ENCODE assay signal across 14 cellular contexts in genomic region chr1:26961826-26962225, GRCh38.
DNase-seq lines count a peak whose midpoint lies in the region; ATAC-seq and TF ChIP-seq lines count a peak whose summit lies in the region.
"Had no signal": no experiment of that assay in that cellular context is flagged by ENCODE, and none has a peak within 500 bp of the region (broad histone marks: within the 10 kb centered on the region; RNA-seq: fewer than 3 reads in every experiment).

No MANE protein-coding gene starts in this region.

- H3K36me3 ChIP-seq in ACC112 (ENCODE audit: insufficient read depth, low read length) = no peaks in the 10 kb centered on the region
- H3K36me3 ChIP-seq: gastroesophageal sphincter had no signal

- H3K79me2 ChIP-seq in ACC112 (ENCODE audit: control insufficient read depth, insufficient read depth, low read length, unreplicated experiment) = no peaks in the 10 kb centered on the region

- DNase-seq in HFF-Myc (ENCODE audit: extremely low read depth, low read depth) = peak; percentile 96
- DNase-seq in foreskin fibroblast = peak; percentile 93 to 96
- no peak for DNase-seq in NCI-H2081 treated with DMSO at 0.1 percent for 48 hours (lab: John Stamatoyannopoulos, UW)
- DNase-seq: activated CD4-positive, alpha-beta T cell treated with anti-CD3 and anti-CD28 coated beads, Interleukin-2, amount 50 U/mL, for 1 hour; activated naive CD8-positive, alpha-beta T cell treated with anti-CD3 and anti-CD28 coated beads, Interleukin-2, amount 10 ng/mL, durations not matched to agents 7 days and 5 days; NCI-H187; stimulated activated naive CD4-positive, alpha-beta T cell had no signal

- peaks cover 15% of the 10 kb centered on the region for H3K4me1 ChIP-seq in ACC112 (ENCODE audit: control insufficient read depth, insufficient read depth, low read length, unreplicated experiment)

- H2AFZ ChIP-seq in ACC112 (ENCODE audit: low read length, unreplicated experiment) = no peak overlapping the region

- H3K27ac ChIP-seq in ACC112 (ENCODE audit: low read depth, low read length) (peak overlapping the region; percentile 25; the same call in 1 of the 2 replicates), VCaP (0 out of 2 replicates have a peak overlapping the region, but pooled peaks have one; percentile 89)
- H3K27ac ChIP-seq: gastroesophageal sphincter had no signal

- TF ChIP-seq CTCF in HFF-Myc (IDR thresholded peaks at IDR 0.05; ENCODE audit: low read depth, low read length, missing control alignments) = no peak
- TF ChIP-seq CTCF in VCaP (conservative IDR thresholded peaks at IDR 0.05) = no peak
- TF ChIP-seq CTCF in foreskin fibroblast (IDR thresholded peaks at IDR 0.05; ENCODE audit: low read depth, low read length) = no peak

- H3K4me3 ChIP-seq in ACC112 (ENCODE audit: low read depth, low read length) = no peak overlapping the region
- no peak overlapping the region for H3K4me3 ChIP-seq in HFF-Myc (replicated peaks; ENCODE audit: low read depth, low read length)
- H3K4me3 ChIP-seq in foreskin fibroblast (ENCODE audit: low read depth in 1 of 2, low read length in 2 of 2) = no peak overlapping the region
- H3K4me3 ChIP-seq: gastroesophageal sphincter, mucosa of descending colon had no signal

- ATAC-seq in HG03571 (IDR thresholded peaks at IDR 0.05; ENCODE audit: unreplicated experiment) (no peak), GM18868 (IDR thresholded peaks at IDR 0.05; ENCODE audit: unreplicated experiment) (no peak), HG03469 (IDR thresholded peaks at IDR 0.05; ENCODE audit: unreplicated experiment) (no peak)
- ATAC-seq: gastroesophageal sphincter, mucosa of descending colon had no signal

- H3K27me3 ChIP-seq in ACC112 (ENCODE audit: insufficient read depth, low read length) = peaks cover 24% of the 10 kb centered on the region
